21 cellular contexts compared by ENCODE assay signal in genomic region chr5:103290846-103291245, GRCh38. TPM values are rescaled to one million over a fixed set of nuclear protein-coding genes. Genes with fewer than 3 reads are reported as not detected.
DNase-seq lines count a peak whose midpoint lies in the region; ATAC-seq, FAIRE-seq and TF ChIP-seq lines count a peak whose summit lies in the region.
"Had no signal": no experiment of that assay in that cellular context is flagged by ENCODE, and none has a peak within 500 bp of the region (broad histone marks: within the 10 kb centered on the region; RNA-seq: fewer than 3 reads in every experiment).

No MANE protein-coding gene starts in this region.

- ATAC-seq in GM23338 (no peak), left lobe of liver (no peak), GM19328 (IDR thresholded peaks at IDR 0.05; ENCODE audit: unreplicated experiment) (no peak)

- no peaks in the 10 kb centered on the region for H3K9me3 Mint-ChIP-seq in brain
- no peaks in the 10 kb centered on the region for H3K9me3 Mint-ChIP-seq in neural progenitor cell
- no peaks in the 10 kb centered on the region for H3K9me3 Mint-ChIP-seq in GM23338
- H3K9me3 Mint-ChIP-seq: CD4-positive, CD25-positive, alpha-beta regulatory T cell had no signal

- no peaks in the 10 kb centered on the region for H3K27me3 ChIP-seq in neural progenitor cell
- no peaks in the 10 kb centered on the region for H3K27me3 ChIP-seq in GM23338 (ENCODE audit: insufficient read depth)

- H3K27me3 Mint-ChIP-seq in brain (no peaks in the 10 kb centered on the region), neural progenitor cell (ENCODE audit: insufficient read depth, low read depth) (no peaks in the 10 kb centered on the region), GM23338 (ENCODE audit: insufficient read depth, low read depth, poor library complexity) (peaks cover 2% of the 10 kb centered on the region)
- H3K27me3 Mint-ChIP-seq: CD4-positive, CD25-positive, alpha-beta regulatory T cell had no signal

- H3K4me3 ChIP-seq in neural progenitor cell (no peak overlapping the region), GM23338 (no peak overlapping the region)
- H3K4me3 ChIP-seq: GM23248, HAP-1 had no signal

- H3K9ac ChIP-seq in neural progenitor cell, result no peak overlapping the region
- H3K9ac ChIP-seq: GM23248 had no signal

- no peaks in the 10 kb centered on the region for H3K9me3 ChIP-seq in neural progenitor cell (ENCODE audit: low read depth)
- H3K9me3 ChIP-seq: HAP-1 had no signal

- FAIRE-seq in RCC 7860 (lab: Jason Lieb, UNC), result no peak
- FAIRE-seq: HTR-8/SVneo had no signal

- H4K20me1 ChIP-seq in neural progenitor cell (ENCODE audit: low read depth), result no peaks in the 10 kb centered on the region
- H4K20me1 ChIP-seq in GM23338 (replicated peaks; ENCODE audit: insufficient read depth), result no peaks in the 10 kb centered on the region

- peaks cover 58% of the 10 kb centered on the region for H3K4me1 Mint-ChIP-seq in brain
- peaks cover 16% of the 10 kb centered on the region for H3K4me1 Mint-ChIP-seq in neural progenitor cell
- H3K4me1 Mint-ChIP-seq in GM23338, result peaks cover 4% of the 10 kb centered on the region; the same call in 2 of the 3 replicates
- H3K4me1 Mint-ChIP-seq: CD4-positive, CD25-positive, alpha-beta regulatory T cell had no signal

- H3K27ac ChIP-seq in neural progenitor cell, result no peak overlapping the region
- no peak overlapping the region for H3K27ac ChIP-seq in GM23338 (ENCODE audit: low read depth)
- H3K27ac ChIP-seq: GM23248 had no signal

- H3K36me3 Mint-ChIP-seq in brain, result no peaks in the 10 kb centered on the region
- no peaks in the 10 kb centered on the region for H3K36me3 Mint-ChIP-seq in neural progenitor cell
- H3K36me3 Mint-ChIP-seq in GM23338 (ENCODE audit: low read depth), result no peaks in the 10 kb centered on the region
- H3K36me3 Mint-ChIP-seq: CD4-positive, CD25-positive, alpha-beta regulatory T cell had no signal

- H3K4me3 Mint-ChIP-seq in brain (no peak overlapping the region), neural progenitor cell (no peak overlapping the region), GM23338 (no peak overlapping the region)
- H3K4me3 Mint-ChIP-seq: CD4-positive, CD25-positive, alpha-beta regulatory T cell had no signal

- H3K9me2 ChIP-seq in GM23338 (ENCODE audit: insufficient read depth), result no peaks in the 10 kb centered on the region

- H2AFZ ChIP-seq in neural progenitor cell (replicated peaks) (no peak overlapping the region), GM23338 (no peak overlapping the region)
- H2AFZ ChIP-seq: GM23248 had no signal

- H3K4me1 ChIP-seq in neural progenitor cell (peaks cover 3% of the 10 kb centered on the region), GM23338 (ENCODE audit: insufficient read depth) (peaks cover 6% of the 10 kb centered on the region)

- H3K36me3 ChIP-seq in neural progenitor cell (no peaks in the 10 kb centered on the region), GM23338 (ENCODE audit: insufficient read depth) (no peaks in the 10 kb centered on the region)
- H3K36me3 ChIP-seq: HAP-1 had no signal

- H3F3A ChIP-seq in neural progenitor cell (ENCODE audit: low read depth) (no peaks in the 10 kb centered on the region), GM23338 (replicated peaks; ENCODE audit: low read depth) (no peaks in the 10 kb centered on the region)

- TF ChIP-seq CTCF in brain (conservative IDR thresholded peaks at IDR 0.05) (no peak), neural progenitor cell (IDR thresholded peaks at IDR 0.05) (no peak), GM23338 (conservative IDR thresholded peaks at IDR 0.05; ENCODE audit: low read depth in 2 of 2) (no peak)

- H3K79me2 ChIP-seq in neural progenitor cell (ENCODE audit: low read depth) (no peaks in the 10 kb centered on the region), GM23338 (replicated peaks; ENCODE audit: insufficient read depth) (no peaks in the 10 kb centered on the region)

- peak; percentile 24 to 82 for DNase-seq in hippocampal formation (lab: John Stamatoyannopoulos, UW)
- no peak for DNase-seq in neural progenitor cell (ENCODE audit: low spot score)
- DNase-seq in GM23338 (ENCODE audit: low spot score), result no peak
- DNase-seq in left lobe of liver (ENCODE audit: low spot score), result no peak
- no peak for DNase-seq in RCC 7860 (ENCODE audit: low spot score)
- DNase-seq: CD4-positive, CD25-positive, alpha-beta regulatory T cell; DMS79; GM23248; KG1; NCI-H1092; NCI-H1436; NCI-H187 treated with DMSO at 0.1 percent for 48 hours; NCI-H2107; NCI-H524; NCI-H774; NK-92 treated with Interleukin-12 subunit alpha and Interleukin-12 subunit beta, amount 100 ng/mL, for 24 hours; SIG-M5 had no signal

- H3K27ac Mint-ChIP-seq in brain (peak overlapping the region in 4 of 5 experiments; percentile 11 to 76 (median 17)), neural progenitor cell (peak overlapping the region; percentile 82), GM23338 (no peak overlapping the region)
- H3K27ac Mint-ChIP-seq: CD4-positive, CD25-positive, alpha-beta regulatory T cell had no signal

- H3K4me2 ChIP-seq in neural progenitor cell, result no peak overlapping the region
- H3K4me2 ChIP-seq in GM23338, result no peak overlapping the region

TF ChIP-seq in GM23338, 12 proteins besides CTCF, POLR2A, EP300 and RAD21:
- TF ChIP-seq ZNF331 (CRISPR knock-in tag; IDR thresholded peaks at IDR 0.05; ENCODE audit: low read depth), result no peak
- TF ChIP-seq NANOG (IDR thresholded peaks at IDR 0.05; ENCODE audit: borderline replicate concordance), result no peak
- TF ChIP-seq, protein P1, sequence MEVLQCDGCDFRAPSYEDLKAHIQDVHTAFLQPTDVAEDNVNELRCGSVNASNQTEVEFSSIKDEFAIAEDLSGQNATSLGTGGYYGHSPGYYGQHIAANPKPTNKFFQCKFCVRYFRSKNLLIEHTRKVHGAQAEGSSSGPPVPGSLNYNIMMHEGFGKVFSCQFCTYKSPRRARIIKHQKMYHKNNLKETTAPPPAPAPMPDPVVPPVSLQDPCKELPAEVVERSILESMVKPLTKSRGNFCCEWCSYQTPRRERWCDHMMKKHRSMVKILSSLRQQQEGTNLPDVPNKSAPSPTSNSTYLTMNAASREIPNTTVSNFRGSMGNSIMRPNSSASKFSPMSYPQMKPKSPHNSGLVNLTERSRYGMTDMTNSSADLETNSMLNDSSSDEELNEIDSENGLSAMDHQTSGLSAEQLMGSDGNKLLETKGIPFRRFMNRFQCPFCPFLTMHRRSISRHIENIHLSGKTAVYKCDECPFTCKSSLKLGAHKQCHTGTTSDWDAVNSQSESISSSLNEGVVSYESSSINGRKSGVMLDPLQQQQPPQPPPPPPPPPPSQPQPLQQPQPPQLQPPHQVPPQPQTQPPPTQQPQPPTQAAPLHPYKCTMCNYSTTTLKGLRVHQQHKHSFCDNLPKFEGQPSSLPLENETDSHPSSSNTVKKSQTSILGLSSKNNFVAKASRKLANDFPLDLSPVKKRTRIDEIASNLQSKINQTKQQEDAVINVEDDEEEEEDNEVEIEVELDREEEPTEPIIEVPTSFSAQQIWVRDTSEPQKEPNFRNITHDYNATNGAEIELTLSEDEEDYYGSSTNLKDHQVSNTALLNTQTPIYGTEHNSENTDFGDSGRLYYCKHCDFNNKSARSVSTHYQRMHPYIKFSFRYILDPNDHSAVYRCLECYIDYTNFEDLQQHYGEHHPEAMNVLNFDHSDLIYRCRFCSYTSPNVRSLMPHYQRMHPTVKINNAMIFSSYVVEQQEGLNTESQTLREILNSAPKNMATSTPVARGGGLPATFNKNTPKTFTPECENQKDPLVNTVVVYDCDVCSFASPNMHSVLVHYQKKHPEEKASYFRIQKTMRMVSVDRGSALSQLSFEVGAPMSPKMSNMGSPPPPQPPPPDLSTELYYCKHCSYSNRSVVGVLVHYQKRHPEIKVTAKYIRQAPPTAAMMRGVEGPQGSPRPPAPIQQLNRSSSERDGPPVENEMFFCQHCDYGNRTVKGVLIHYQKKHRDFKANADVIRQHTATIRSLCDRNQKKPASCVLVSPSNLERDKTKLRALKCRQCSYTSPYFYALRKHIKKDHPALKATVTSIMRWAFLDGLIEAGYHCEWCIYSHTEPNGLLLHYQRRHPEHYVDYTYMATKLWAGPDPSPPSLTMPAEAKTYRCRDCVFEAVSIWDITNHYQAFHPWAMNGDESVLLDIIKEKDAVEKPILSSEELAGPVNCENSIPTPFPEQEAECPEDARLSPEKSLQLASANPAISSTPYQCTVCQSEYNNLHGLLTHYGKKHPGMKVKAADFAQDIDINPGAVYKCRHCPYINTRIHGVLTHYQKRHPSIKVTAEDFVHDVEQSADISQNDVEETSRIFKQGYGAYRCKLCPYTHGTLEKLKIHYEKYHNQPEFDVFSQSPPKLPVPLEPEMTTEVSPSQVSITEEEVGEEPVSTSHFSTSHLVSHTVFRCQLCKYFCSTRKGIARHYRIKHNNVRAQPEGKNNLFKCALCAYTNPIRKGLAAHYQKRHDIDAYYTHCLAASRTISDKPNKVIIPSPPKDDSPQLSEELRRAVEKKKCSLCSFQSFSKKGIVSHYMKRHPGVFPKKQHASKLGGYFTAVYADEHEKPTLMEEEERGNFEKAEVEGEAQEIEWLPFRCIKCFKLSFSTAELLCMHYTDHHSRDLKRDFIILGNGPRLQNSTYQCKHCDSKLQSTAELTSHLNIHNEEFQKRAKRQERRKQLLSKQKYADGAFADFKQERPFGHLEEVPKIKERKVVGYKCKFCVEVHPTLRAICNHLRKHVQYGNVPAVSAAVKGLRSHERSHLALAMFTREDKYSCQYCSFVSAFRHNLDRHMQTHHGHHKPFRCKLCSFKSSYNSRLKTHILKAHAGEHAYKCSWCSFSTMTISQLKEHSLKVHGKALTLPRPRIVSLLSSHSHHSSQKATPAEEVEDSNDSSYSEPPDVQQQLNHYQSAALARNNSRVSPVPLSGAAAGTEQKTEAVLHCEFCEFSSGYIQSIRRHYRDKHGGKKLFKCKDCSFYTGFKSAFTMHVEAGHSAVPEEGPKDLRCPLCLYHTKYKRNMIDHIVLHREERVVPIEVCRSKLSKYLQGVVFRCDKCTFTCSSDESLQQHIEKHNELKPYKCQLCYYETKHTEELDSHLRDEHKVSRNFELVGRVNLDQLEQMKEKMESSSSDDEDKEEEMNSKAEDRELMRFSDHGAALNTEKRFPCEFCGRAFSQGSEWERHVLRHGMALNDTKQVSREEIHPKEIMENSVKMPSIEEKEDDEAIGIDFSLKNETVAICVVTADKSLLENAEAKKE (CRISPR knock-in tag; IDR thresholded peaks at IDR 0.05), result no peak
- no peak for TF ChIP-seq ZNF114 (CRISPR knock-in tag; IDR thresholded peaks at IDR 0.05)
- no peak for TF ChIP-seq EZH2 (IDR thresholded peaks at IDR 0.05; ENCODE audit: low read depth, unreplicated experiment)

RNA-seq across cellular contexts. Expression of gene MACIR, which starts 32.3 kb away (rescaled TPM):
- polyA plus RNA-seq in brain (ENCODE audit: insufficient read depth, low read depth, low replicate concordance) (8.6 TPM), GM23338 (2016; fragmentation: Nextera tagmentation; extraction: Ambion mirVana) (11.7 and 13.4 TPM in 2 replicates)
- total RNA-seq in neural progenitor cell (ENCODE audit: low replicate concordance) (22.5 and 26.3 TPM in 2 replicates), left lobe of liver (0.63 TPM)
- total RNA-seq in GM23338 (2014; rRNA removed; shearing (Covaris generic)), result 26.4 and 27.6 TPM in 2 replicates

Comparison
In these comparisons a context has a peak if more than half of its experiments do, and no peak if none do; other contexts are left out.
1. DNase-seq: peak in hippocampal formation (2 of 2); none in neural progenitor cell (single experiment), GM23338 (single experiment), left lobe of liver (single experiment) and RCC 7860 (single experiment).
2. RNA of gene MACIR, which starts 32.3 kb away (total RNA-seq): 26.4 to 27.6 TPM in GM23338 and 22.5 to 26.3 TPM in neural progenitor cell; 0.63 TPM in left lobe of liver (single experiment); every median in the first group is over 10 times any median in the second.